2 cellular contexts compared by ENCODE assay signal in the genomic region with DNA sequence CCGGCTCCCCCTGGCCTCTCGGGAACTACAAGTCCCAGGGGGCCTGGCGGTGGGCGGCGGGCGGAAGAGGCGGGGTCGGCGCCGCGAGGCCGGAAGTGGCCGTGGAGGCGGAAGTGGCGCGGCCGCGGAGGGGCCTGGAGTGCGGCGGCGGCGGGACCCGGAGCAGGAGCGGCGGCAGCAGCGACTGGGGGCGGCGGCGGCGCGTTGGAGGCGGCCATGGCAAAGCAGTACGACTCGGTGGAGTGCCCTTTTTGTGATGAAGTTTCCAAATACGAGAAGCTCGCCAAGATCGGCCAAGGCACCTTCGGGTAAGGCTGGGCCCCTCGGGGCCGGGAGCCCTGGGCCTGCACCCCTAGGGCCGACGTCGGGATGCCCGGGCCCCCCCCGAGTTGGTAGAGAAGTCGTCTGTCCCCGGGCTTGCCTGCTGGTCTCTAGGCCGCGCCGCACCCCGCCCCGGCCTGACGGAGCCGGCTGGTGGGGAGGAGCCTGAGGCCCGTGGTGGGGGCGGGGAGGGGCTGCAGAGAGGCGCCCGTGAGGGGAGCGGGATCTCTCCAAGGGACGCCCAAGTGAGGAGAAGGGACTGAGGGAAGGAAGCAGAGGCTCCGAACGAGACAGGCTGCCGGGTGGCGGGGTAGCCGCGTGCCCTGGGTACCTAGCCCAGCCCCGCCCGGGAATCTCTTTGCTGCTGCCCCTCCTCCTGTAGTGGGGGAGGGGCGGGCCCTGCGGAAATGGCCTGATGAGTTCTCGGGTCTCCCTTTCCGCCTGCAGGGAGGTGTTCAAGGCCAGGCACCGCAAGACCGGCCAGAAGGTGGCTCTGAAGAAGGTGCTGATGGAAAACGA.
TF ChIP-seq lines count a peak whose summit lies in the region.

Gene CDK9 (plus strand): TSS at position 102 of the 840 bp plus-strand sequence. CDS start 115 bp downstream, at position 217.

TF ChIP-seq in A549, 52 proteins besides CTCF, POLR2A, EP300 and RAD21 (continued from another document):
- TF ChIP-seq, protein P1, sequence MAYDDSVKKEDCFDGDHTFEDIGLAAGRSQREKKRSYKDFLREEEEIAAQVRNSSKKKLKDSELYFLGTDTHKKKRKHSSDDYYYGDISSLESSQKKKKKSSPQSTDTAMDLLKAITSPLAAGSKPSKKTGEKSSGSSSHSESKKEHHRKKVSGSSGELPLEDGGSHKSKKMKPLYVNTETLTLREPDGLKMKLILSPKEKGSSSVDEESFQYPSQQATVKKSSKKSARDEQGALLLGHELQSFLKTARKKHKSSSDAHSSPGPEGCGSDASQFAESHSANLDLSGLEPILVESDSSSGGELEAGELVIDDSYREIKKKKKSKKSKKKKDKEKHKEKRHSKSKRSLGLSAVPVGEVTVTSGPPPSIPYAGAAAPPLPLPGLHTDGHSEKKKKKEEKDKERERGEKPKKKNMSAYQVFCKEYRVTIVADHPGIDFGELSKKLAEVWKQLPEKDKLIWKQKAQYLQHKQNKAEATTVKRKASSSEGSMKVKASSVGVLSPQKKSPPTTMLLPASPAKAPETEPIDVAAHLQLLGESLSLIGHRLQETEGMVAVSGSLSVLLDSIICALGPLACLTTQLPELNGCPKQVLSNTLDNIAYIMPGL (CRISPR knock-in tag; IDR thresholded peaks at IDR 0.05; ENCODE audit: borderline replicate concordance): peak; percentile 20; the same call in 1 of the 2 replicates

TF ChIP-seq in WTC11, 78 proteins besides CTCF, POLR2A, EP300 and RAD21 (continued from another document):
- peak; percentile 3; the same call in 1 of the 2 replicates for TF ChIP-seq ESRRA (CRISPR knock-in tag; IDR thresholded peaks at IDR 0.05; ENCODE audit: borderline replicate concordance)
- TF ChIP-seq MYBL2 (CRISPR knock-in tag; IDR thresholded peaks at IDR 0.05): no peak
- TF ChIP-seq ZNF263 (CRISPR knock-in tag; IDR thresholded peaks at IDR 0.05; ENCODE audit: low read depth): peak; percentile 11; the same call in 1 of the 2 replicates
- TF ChIP-seq GABPB1 (CRISPR knock-in tag; IDR thresholded peaks at IDR 0.05): 0 out of 2 replicates have a peak, but pooled peaks have one; percentile 10
- TF ChIP-seq HMGA2 (CRISPR knock-in tag; IDR thresholded peaks at IDR 0.05): no peak
- TF ChIP-seq ARID4B (CRISPR knock-in tag; IDR thresholded peaks at IDR 0.05; ENCODE audit: borderline replicate concordance): 0 out of 2 replicates have a peak, but pooled peaks have one; percentile 57
- TF ChIP-seq, protein P2, sequence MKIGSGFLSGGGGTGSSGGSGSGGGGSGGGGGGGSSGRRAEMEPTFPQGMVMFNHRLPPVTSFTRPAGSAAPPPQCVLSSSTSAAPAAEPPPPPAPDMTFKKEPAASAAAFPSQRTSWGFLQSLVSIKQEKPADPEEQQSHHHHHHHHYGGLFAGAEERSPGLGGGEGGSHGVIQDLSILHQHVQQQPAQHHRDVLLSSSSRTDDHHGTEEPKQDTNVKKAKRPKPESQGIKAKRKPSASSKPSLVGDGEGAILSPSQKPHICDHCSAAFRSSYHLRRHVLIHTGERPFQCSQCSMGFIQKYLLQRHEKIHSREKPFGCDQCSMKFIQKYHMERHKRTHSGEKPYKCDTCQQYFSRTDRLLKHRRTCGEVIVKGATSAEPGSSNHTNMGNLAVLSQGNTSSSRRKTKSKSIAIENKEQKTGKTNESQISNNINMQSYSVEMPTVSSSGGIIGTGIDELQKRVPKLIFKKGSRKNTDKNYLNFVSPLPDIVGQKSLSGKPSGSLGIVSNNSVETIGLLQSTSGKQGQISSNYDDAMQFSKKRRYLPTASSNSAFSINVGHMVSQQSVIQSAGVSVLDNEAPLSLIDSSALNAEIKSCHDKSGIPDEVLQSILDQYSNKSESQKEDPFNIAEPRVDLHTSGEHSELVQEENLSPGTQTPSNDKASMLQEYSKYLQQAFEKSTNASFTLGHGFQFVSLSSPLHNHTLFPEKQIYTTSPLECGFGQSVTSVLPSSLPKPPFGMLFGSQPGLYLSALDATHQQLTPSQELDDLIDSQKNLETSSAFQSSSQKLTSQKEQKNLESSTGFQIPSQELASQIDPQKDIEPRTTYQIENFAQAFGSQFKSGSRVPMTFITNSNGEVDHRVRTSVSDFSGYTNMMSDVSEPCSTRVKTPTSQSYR (CRISPR knock-in tag; IDR thresholded peaks at IDR 0.05): peak; percentile 94
- no peak for TF ChIP-seq NR3C1 (CRISPR knock-in tag; conservative IDR thresholded peaks at IDR 0.05; ENCODE audit: low read depth)
- no peak for TF ChIP-seq CREB1 (CRISPR knock-in tag; IDR thresholded peaks at IDR 0.05)
- TF ChIP-seq, protein P3, sequence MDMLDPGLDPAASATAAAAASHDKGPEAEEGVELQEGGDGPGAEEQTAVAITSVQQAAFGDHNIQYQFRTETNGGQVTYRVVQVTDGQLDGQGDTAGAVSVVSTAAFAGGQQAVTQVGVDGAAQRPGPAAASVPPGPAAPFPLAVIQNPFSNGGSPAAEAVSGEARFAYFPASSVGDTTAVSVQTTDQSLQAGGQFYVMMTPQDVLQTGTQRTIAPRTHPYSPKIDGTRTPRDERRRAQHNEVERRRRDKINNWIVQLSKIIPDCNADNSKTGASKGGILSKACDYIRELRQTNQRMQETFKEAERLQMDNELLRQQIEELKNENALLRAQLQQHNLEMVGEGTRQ (CRISPR knock-in tag; IDR thresholded peaks at IDR 0.05): peak; percentile 52
